Comparison of ENCODE assay signal across 13 cellular contexts in the genomic region with DNA sequence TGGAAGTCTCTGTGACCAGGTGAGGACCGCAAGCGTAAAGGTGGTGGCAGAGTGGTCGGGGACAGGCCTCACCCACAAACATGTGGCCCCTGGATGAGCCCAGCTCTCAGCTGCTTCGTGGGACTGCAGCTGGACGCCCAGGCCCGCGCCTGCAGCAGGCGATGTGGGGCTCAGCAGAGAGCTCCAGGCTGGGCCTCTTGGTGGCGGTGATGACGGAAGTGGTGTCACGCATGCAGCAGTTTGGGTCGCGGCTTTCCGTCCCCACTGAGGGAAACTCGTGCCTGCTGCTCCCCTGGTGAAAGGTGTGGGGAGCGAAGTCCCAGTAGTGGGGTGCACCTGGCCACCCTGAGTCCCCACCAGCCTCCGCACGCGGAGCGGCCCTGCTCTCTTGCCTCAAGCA. TPM values are rescaled to one million over a fixed set of nuclear protein-coding genes. Genes with fewer than 3 reads are reported as not detected.
DNase-seq lines count a peak whose midpoint lies in the region; ATAC-seq and TF ChIP-seq lines count a peak whose summit lies in the region.
"Had no signal": no experiment of that assay in that cellular context is flagged by ENCODE, and none has a peak within 500 bp of the region (broad histone marks: within the 10 kb centered on the region; RNA-seq: fewer than 3 reads in every experiment).

No MANE protein-coding gene starts in this region.

- no peak overlapping the region for H3K4ac ChIP-seq in neuronal stem cell (ENCODE audit: low read length)

- no peak overlapping the region for H3K27ac ChIP-seq in RWPE2 (ENCODE audit: poor library complexity, severe bottlenecking)
- no peak overlapping the region for H3K27ac ChIP-seq in neuronal stem cell (replicated peaks; ENCODE audit: low read length)
- H3K27ac ChIP-seq: HL-60 had no signal

- no peak overlapping the region for H3K14ac ChIP-seq in neuronal stem cell (ENCODE audit: low read length)

- H2AFZ ChIP-seq in neuronal stem cell (ENCODE audit: low read length), result no peak overlapping the region

- H4K8ac ChIP-seq in neuronal stem cell (ENCODE audit: low read depth, low read length), result no peak overlapping the region

- H3K36me3 ChIP-seq in NT2/D1 (ENCODE audit: insufficient read depth, insufficient read length, low read length) (peaks cover 64% of the 10 kb centered on the region), RWPE2 (ENCODE audit: low read depth) (peaks cover 43% of the 10 kb centered on the region), neuronal stem cell (replicated peaks in 1 of 2; ENCODE audit: control insufficient read depth in 2 of 2, insufficient read depth in 2 of 2, low read length in 2 of 2) (peaks cover 40 to 84% of the 10 kb centered on the region in 2 donors)

- H3K4me3 ChIP-seq in NT2/D1 (ENCODE audit: insufficient read length, low read depth) (no peak overlapping the region), RWPE2 (ENCODE audit: severe bottlenecking) (no peak overlapping the region), neuronal stem cell (ENCODE audit: low read length in 2 of 2) (peak overlapping the region in 1 of 2 donors; percentile 28)

- no CpG with 5 or more reads among the region's 20 CpGs for WGBS in neuronal stem cell (ENCODE audit: extremely low coverage in 2 of 2, insufficient read length in 2 of 2, insufficient replicate concordance in 1 of 2), 2 donors

- no peak overlapping the region for H2AK5ac ChIP-seq in neuronal stem cell (ENCODE audit: low read depth, low read length)

- no peaks in the 10 kb centered on the region for H3K4me1 ChIP-seq in NT2/D1 (ENCODE audit: insufficient read depth, insufficient read length)
- no peaks in the 10 kb centered on the region for H3K4me1 ChIP-seq in RWPE2 (ENCODE audit: insufficient read depth, poor library complexity, severe bottlenecking)
- no peaks in the 10 kb centered on the region for H3K4me1 ChIP-seq in neuronal stem cell (ENCODE audit: control insufficient read depth in 2 of 2, insufficient read depth in 1 of 2, low read depth in 1 of 2, low read length in 2 of 2)

- no peak overlapping the region for H3K4me2 ChIP-seq in neuronal stem cell (ENCODE audit: insufficient read depth, low read length, poor library complexity, severe bottlenecking)

- H3K79me1 ChIP-seq in neuronal stem cell (ENCODE audit: low read depth, low read length), result peaks cover 23% of the 10 kb centered on the region

- peak overlapping the region; percentile 22 for H2BK12ac ChIP-seq in neuronal stem cell (ENCODE audit: low read length)

- H3K27me3 ChIP-seq in NT2/D1 (ENCODE audit: insufficient read depth, insufficient read length) (no peaks in the 10 kb centered on the region), RWPE2 (ENCODE audit: insufficient read depth, poor library complexity, severe bottlenecking) (no peaks in the 10 kb centered on the region), neuronal stem cell (ENCODE audit: control insufficient read depth in 3 of 3, insufficient read depth in 3 of 3, low read depth in 1 of 3, low read length in 3 of 3) (no peaks in the 10 kb centered on the region)

- no peak overlapping the region for H3K23ac ChIP-seq in neuronal stem cell (ENCODE audit: low read depth, low read length, poor library complexity)

- ATAC-seq in RWPE2 (ENCODE audit: low read depth) (no peak), GM19023 (IDR thresholded peaks at IDR 0.05; ENCODE audit: unreplicated experiment) (no peak)

- H2BK5ac ChIP-seq in neuronal stem cell (ENCODE audit: low read length), result peak overlapping the region; percentile 87

- peak overlapping the region; percentile 1 for H3K9ac ChIP-seq in NT2/D1 (ENCODE audit: insufficient read length, low read depth)
- no peak overlapping the region for H3K9ac ChIP-seq in neuronal stem cell (ENCODE audit: low read depth, low read length, poor library complexity)

- H3K18ac ChIP-seq in neuronal stem cell (ENCODE audit: low read length), result no peak overlapping the region

- no peak overlapping the region for H2BK15ac ChIP-seq in neuronal stem cell (ENCODE audit: low read length)

- H4K91ac ChIP-seq in neuronal stem cell (ENCODE audit: low read depth, low read length, poor library complexity), result no peak overlapping the region

- no peak overlapping the region for H2BK120ac ChIP-seq in neuronal stem cell (ENCODE audit: low read depth, low read length)

- DNase-seq in NT2/D1 (ENCODE audit: low read depth, low spot score) (no peak), RWPE2 (ENCODE audit: low spot score) (peak; percentile 40), neuronal stem cell (ENCODE audit: low spot score) (no peak), NAMALWA (ENCODE audit: low spot score) (no peak), AG20443 (ENCODE audit: low spot score) (no peak)
- DNase-seq: ACHN; AML-193; CD4-positive, alpha-beta memory T cell; DMS153; DMS79; H9 had no signal

- H3K9me3 ChIP-seq in NT2/D1 (ENCODE audit: insufficient read depth, low read length) (no peaks in the 10 kb centered on the region), RWPE2 (ENCODE audit: severe bottlenecking) (no peaks in the 10 kb centered on the region), neuronal stem cell (replicated peaks in 1 of 2; ENCODE audit: control insufficient read depth in 2 of 2, insufficient read depth in 1 of 2, low read depth in 1 of 2, low read length in 2 of 2) (peaks cover 0 to 5% of the 10 kb centered on the region in 2 donors)

- TF ChIP-seq CTCF in RWPE2 (IDR thresholded peaks at IDR 0.05; ENCODE audit: poor library complexity, severe bottlenecking), result no peak

RNA-seq across cellular contexts. Expression of a gene that starts 26.8 kb away (rescaled TPM):
- 40.8 TPM for polyA plus RNA-seq in neuronal stem cell (2013, experiment 1 of 2)
- polyA plus RNA-seq in neuronal stem cell (2013, experiment 2 of 2), result 42.5 TPM

RNA-seq across cellular contexts. Expression of a gene that starts 43.5 kb away (rescaled TPM):
- 0.81 TPM for polyA plus RNA-seq in neuronal stem cell (2013, experiment 1 of 2)
- 0.57 TPM for polyA plus RNA-seq in neuronal stem cell (2013, experiment 2 of 2)
- polyA plus RNA-seq: CD4-positive, alpha-beta memory T cell had no signal

RNA-seq across cellular contexts. Expression of a gene that starts 58.1 kb away (rescaled TPM):
- 4.1 TPM for polyA plus RNA-seq in neuronal stem cell (2013, experiment 1 of 2)
- 3.9 TPM for polyA plus RNA-seq in neuronal stem cell (2013, experiment 2 of 2)

RNA-seq across cellular contexts. Expression of a gene that starts 58.4 kb away (rescaled TPM):
- polyA plus RNA-seq in neuronal stem cell (2013, experiment 1 of 2), result 966 TPM
- polyA plus RNA-seq in neuronal stem cell (2013, experiment 2 of 2), result 911 TPM
